1 cellular context compared by ENCODE assay signal in genomic region chr12:40634431-40635131, GRCh38.
TF ChIP-seq lines count a peak whose summit lies in the region.

No MANE protein-coding gene starts in this region.

TF ChIP-seq in H1, 55 proteins besides CTCF, POLR2A, EP300 and RAD21:
- TF ChIP-seq TBP (IDR thresholded peaks at IDR 0.05; ENCODE audit: low read depth, low read length) (no peak), SAP30 (IDR thresholded peaks at IDR 0.05; ENCODE audit: insufficient read depth, insufficient replicate concordance, low read length) (no peak), NRF1 (IDR thresholded peaks at IDR 0.05; ENCODE audit: low read depth, low read length) (no peak), PHF8 (conservative IDR thresholded peaks at IDR 0.05; ENCODE audit: low read depth, low read length) (no peak), JUN (IDR thresholded peaks at IDR 0.05; ENCODE audit: low read depth, low read length) (no peak), GABPA (IDR thresholded peaks at IDR 0.05; ENCODE audit: borderline replicate concordance, insufficient read depth, low read length) (no peak), RFX5 (IDR thresholded peaks at IDR 0.05; ENCODE audit: borderline replicate concordance, low read depth, low read length) (no peak), USF2 (IDR thresholded peaks at IDR 0.05; ENCODE audit: low read length) (no peak), BRCA1 (IDR thresholded peaks at IDR 0.05; ENCODE audit: low read depth, low read length) (no peak), CHD1 (IDR thresholded peaks at IDR 0.05; ENCODE audit: low read depth, low read length) (no peak), BACH1 (IDR thresholded peaks at IDR 0.05; ENCODE audit: low read length) (no peak), EGR1 (IDR thresholded peaks at IDR 0.05; ENCODE audit: borderline replicate concordance, low read depth, low read length) (no peak)
- TF ChIP-seq, protein P1, sequence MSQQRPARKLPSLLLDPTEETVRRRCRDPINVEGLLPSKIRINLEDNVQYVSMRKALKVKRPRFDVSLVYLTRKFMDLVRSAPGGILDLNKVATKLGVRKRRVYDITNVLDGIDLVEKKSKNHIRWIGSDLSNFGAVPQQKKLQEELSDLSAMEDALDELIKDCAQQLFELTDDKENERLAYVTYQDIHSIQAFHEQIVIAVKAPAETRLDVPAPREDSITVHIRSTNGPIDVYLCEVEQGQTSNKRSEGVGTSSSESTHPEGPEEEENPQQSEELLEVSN (IDR thresholded peaks at IDR 0.05): no peak
TF ChIP-seq in H1: peak in this region for 0.
